In the genomic region with DNA sequence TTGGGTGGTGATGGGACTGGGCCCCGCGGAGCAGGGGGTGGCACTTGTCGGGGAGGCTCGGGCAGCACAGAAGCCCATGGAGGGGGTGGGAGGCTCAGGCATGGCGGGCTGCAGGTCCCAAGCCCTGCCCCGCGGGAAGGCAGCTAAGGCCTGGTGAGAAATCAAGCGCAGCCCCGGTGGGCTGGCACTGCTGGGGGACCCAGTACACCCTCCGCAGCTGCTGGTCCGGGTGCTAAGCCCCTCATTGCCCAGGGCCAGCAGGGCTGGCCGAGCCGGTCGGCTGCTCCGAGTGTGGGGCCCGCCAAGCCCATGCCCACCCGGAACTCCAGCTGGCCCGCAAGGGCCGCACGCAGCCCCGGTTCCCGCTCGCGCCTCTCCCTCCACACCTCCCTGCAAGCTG, we compare ENCODE assay signal across 2 cellular contexts. TPM values are rescaled to one million over a fixed set of nuclear protein-coding genes. Genes with fewer than 3 reads are reported as not detected.
"Had no signal": no experiment of that assay in that cellular context is flagged by ENCODE, and none has a peak within 500 bp of the region (broad histone marks: within the 10 kb centered on the region; RNA-seq: fewer than 3 reads in every experiment).

No MANE protein-coding gene starts in this region.

RNA-seq across cellular contexts. Expression of a gene that starts 30.4 kb away (rescaled TPM):
- total RNA-seq: OCI-LY7 had no signal
- polyA plus RNA-seq: SK-N-SH had no signal
